In genomic region chr16:58452640-58453039, GRCh38 we compare ENCODE assay signal across 21 cellular contexts.
"Had no signal": no experiment of that assay in that cellular context is flagged by ENCODE, and none has a peak within 500 bp of the region (broad histone marks: within the 10 kb centered on the region; RNA-seq: fewer than 3 reads in every experiment).

No MANE protein-coding gene starts in this region.

- H3K27ac ChIP-seq: coronary artery, gastrocnemius medialis, hepatocyte, neural progenitor cell, prostate gland, spleen, thoracic aorta, tibial nerve, upper lobe of left lung had no signal

- H3K4me3 ChIP-seq: coronary artery, gastrocnemius medialis, heart left ventricle, hepatocyte, neural progenitor cell, prostate gland, skin epidermis, spleen, thoracic aorta, tibial nerve, upper lobe of left lung had no signal

- DNase-seq: effector memory CD4-positive, alpha-beta T cell; gastrocnemius medialis; heart left ventricle; kidney; mesendoderm; midbrain; naive thymus-derived CD4-positive, alpha-beta T cell; right cardiac atrium; spleen; stimulated activated CD4-positive, alpha-beta T cell treated with anti-CD3 and anti-CD28 coated beads, Interleukin-4, amount 100 ng/mL, for 4 hours; stimulated activated naive CD8-positive, alpha-beta T cell treated with anti-CD3 and anti-CD28 coated beads, Interleukin-15, Interleukin-2, amounts not matched to agents 100 U/mL and 50 U/mL, for 24 hours; upper lobe of left lung had no signal

- H3K79me2 ChIP-seq: hepatocyte had no signal

- H2AFZ ChIP-seq: hepatocyte, neural progenitor cell had no signal

- H3K4me2 ChIP-seq: hepatocyte, neural progenitor cell had no signal

- H3K9ac ChIP-seq: neural progenitor cell had no signal

- H3K9me3 ChIP-seq: gastrocnemius medialis, heart left ventricle, prostate gland, spleen, thoracic aorta, tibial nerve, upper lobe of left lung had no signal

- FAIRE-seq: kidney, urothelium cell line had no signal

- H3K27me3 ChIP-seq: gastrocnemius medialis, heart left ventricle, tibial nerve, upper lobe of left lung had no signal

- H3K4me1 ChIP-seq: gastrocnemius medialis, neural progenitor cell, prostate gland, tibial nerve had no signal

- H3K36me3 ChIP-seq: gastrocnemius medialis, heart left ventricle, neural progenitor cell, prostate gland, spleen, thoracic aorta, tibial nerve, upper lobe of left lung had no signal

- ATAC-seq: gastrocnemius medialis; right cardiac atrium; stimulated activated memory B cell treated with anti-CD40 and anti-IgM and Interleukin-4, amounts not matched to agents 10 μg/mL and 1 μg/mL and 100 μg/mL, for 72 hours; stimulated activated naive CD8-positive, alpha-beta T cell treated with anti-CD3 and anti-CD28 coated beads, Interleukin-15, Interleukin-2, amounts not matched to agents 100 U/mL and 50 U/mL, for 24 hours had no signal
